ENCODE assay signal across 8 cellular contexts in genomic region chr10:132538031-132538789, GRCh38. TPM values are rescaled to one million over a fixed set of nuclear protein-coding genes. Genes with fewer than 3 reads are reported as not detected.
DNase-seq lines count a peak whose midpoint lies in the region; ATAC-seq and TF ChIP-seq lines count a peak whose summit lies in the region.

No MANE protein-coding gene starts in this region.

- peaks cover 20% of the 10 kb centered on the region for H4K20me1 ChIP-seq in PC-3 (ENCODE audit: low read length)

- no peaks in the 10 kb centered on the region for H3K36me3 ChIP-seq in PC-3 (ENCODE audit: low read depth, low read length)

- CTCF ChIA-PET in PC-3 (lab: Charles Lee) = no interaction called here

- H3K36me3 Mint-ChIP-seq in nephron (ENCODE audit: low read depth) = peaks cover 4% of the 10 kb centered on the region

- TF ChIP-seq CTCF in PC-3 (conservative IDR thresholded peaks at IDR 0.05; ENCODE audit: low read depth, low read length) (no peak), epithelial cell of esophagus (IDR thresholded peaks at IDR 0.05; ENCODE audit: insufficient read depth, low read depth, low read length, missing control alignments) (no peak), nephron (IDR thresholded peaks at IDR 0.05; ENCODE audit: unreplicated experiment in 3 of 3) (no peak)

- H3K4me1 Mint-ChIP-seq in nephron = peaks cover 59% of the 10 kb centered on the region

- peak overlapping the region; percentile 89 to 92 (median 92) for H3K4me3 Mint-ChIP-seq in nephron

- no peaks in the 10 kb centered on the region for H3K9me3 ChIP-seq in PC-3 (ENCODE audit: low read length)

- H3K9me2 ChIP-seq in PC-3 (replicated peaks; ENCODE audit: low read length) = no peaks in the 10 kb centered on the region

- POLR2A ChIA-PET in PC-3 (lab: Charles Lee; ENCODE audit: unreplicated experiment) = no interaction called here

- H3F3A ChIP-seq in PC-3 (ENCODE audit: low read length, unreplicated experiment) = no peaks in the 10 kb centered on the region

- peak overlapping the region; percentile 83 for H3K4me3 ChIP-seq in PC-3 (ENCODE audit: low read length)
- H3K4me3 ChIP-seq in epithelial cell of esophagus (ENCODE audit: low read length) = peak overlapping the region; percentile 66

- H3K27me3 ChIP-seq in PC-3 (ENCODE audit: low read length) = no peaks in the 10 kb centered on the region

- peaks cover 61% of the 10 kb centered on the region for H3K4me1 ChIP-seq in PC-3 (ENCODE audit: insufficient read depth, low read length)

- no peak overlapping the region for H3K27ac ChIP-seq in PC-3 (ENCODE audit: low read length)

- intact Hi-C loops in PC-3 (cut with micrococcal nuclease) = loop anchor here (5.0 kb wide), 1 partner anchor 81 kb away; no protein-coding TSS in a partner anchor

- no peak for DNase-seq in PC-3
- no peak for DNase-seq in epithelial cell of esophagus (ENCODE audit: low read depth)
- no peak for DNase-seq in dedifferentiated amniotic fluid mesenchymal stem cell (ENCODE audit: extremely low spot score)
- no peak for DNase-seq in NCI-H524 (lab: John Stamatoyannopoulos, UW)
- no peak for DNase-seq in NCI-H226

- BruUV-seq in PC-3 (replicated peaks; lab: Mats Ljungman, UMichigan) = no TSS peak

- H2AFZ ChIP-seq in PC-3 (ENCODE audit: low read length) = no peak overlapping the region

- ATAC-seq in GM18511 (IDR thresholded peaks at IDR 0.05; ENCODE audit: unreplicated experiment) = peak; percentile 0
- no peak for ATAC-seq in PC-3
- ATAC-seq in HG03108 (IDR thresholded peaks at IDR 0.05; ENCODE audit: unreplicated experiment) = no peak

- H3K9me3 Mint-ChIP-seq in nephron = no peaks in the 10 kb centered on the region

- H3K27ac Mint-ChIP-seq in nephron = peak overlapping the region; percentile 54 to 72 (median 67)

- peak overlapping the region; percentile 76 for H3K9ac ChIP-seq in PC-3 (ENCODE audit: low read length)

- peaks cover 3% of the 10 kb centered on the region for H3K27me3 Mint-ChIP-seq in nephron (ENCODE audit: low read depth)

- H3K79me2 ChIP-seq in PC-3 (ENCODE audit: low read length) = peaks cover 73% of the 10 kb centered on the region

- peak overlapping the region; percentile 97 for H3K4me2 ChIP-seq in PC-3 (ENCODE audit: low read length)

RNA-seq across cellular contexts. Expression of gene INPP5A, which starts 0.6 kb away (rescaled TPM):
- total RNA-seq in PC-3 (2014; rRNA removed) = 22.6 and 27.8 TPM in 2 replicates
